In the genomic region with DNA sequence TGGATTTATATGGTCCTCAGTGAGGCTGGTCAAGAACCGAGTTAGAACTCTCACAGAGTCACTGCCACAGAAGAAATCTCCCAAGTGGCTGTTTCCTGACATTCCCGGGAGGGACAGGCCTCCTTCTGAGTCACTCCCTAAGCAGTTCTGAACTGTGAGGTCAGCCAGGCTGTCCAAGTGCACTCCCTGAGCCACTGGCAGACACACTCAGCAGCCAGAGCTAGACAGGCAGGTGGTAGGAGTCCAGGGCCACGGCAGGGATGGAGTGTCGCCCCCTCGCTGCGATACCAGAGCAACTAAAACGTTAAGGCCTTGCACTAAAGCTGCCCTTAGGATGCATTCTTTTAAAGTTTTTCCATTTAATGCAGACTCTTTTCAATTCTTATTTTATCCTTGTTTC, we compare ENCODE assay signal across 9 cellular contexts. TPM values are rescaled to one million over a fixed set of nuclear protein-coding genes. Genes with fewer than 3 reads are reported as not detected.
A peak's percentile ranks its signal among the peaks of the same experiment; 100 is the strongest.
DNase-seq lines count a peak whose midpoint lies in the region; ATAC-seq and TF ChIP-seq lines count a peak whose summit lies in the region.
"Had no signal": no experiment of that assay in that cellular context is flagged by ENCODE, and none has a peak within 500 bp of the region (broad histone marks: within the 10 kb centered on the region; RNA-seq: fewer than 3 reads in every experiment).

No MANE protein-coding gene starts in this region.

- no peaks in the 10 kb centered on the region for H3K9me3 ChIP-seq in T-helper 17 cell (ENCODE audit: control insufficient read depth, low read length, poor library complexity, severe bottlenecking)

- H3K27me3 Mint-ChIP-seq in T-helper 17 cell: peaks cover 4% of the 10 kb centered on the region

- no peak overlapping the region for H3K4me3 ChIP-seq in fibroblast of villous mesenchyme (ENCODE audit: low read depth, low read length)
- no peak overlapping the region for H3K4me3 ChIP-seq in skeletal muscle cell (ENCODE audit: low read depth, low read length)

- H3K4me1 Mint-ChIP-seq in T-helper 17 cell: peaks cover 3% of the 10 kb centered on the region

- no peak overlapping the region for H3K4me3 Mint-ChIP-seq in T-helper 17 cell

- peak; percentile 55 for TF ChIP-seq CTCF in fibroblast of villous mesenchyme (IDR thresholded peaks at IDR 0.05; ENCODE audit: insufficient read depth, low read depth, low read length)

- DNase-seq in GM04504 (ENCODE audit: low read depth) (peak; percentile 78), SK-MEL-5 (ENCODE audit: low read depth, low spot score) (peak; percentile 24), fibroblast of villous mesenchyme (ENCODE audit: low read depth) (peak; percentile 83), skeletal muscle cell (ENCODE audit: low read depth) (peak; percentile 36), hippocampal formation (lab: John Stamatoyannopoulos, UW) (no peak), T-helper 17 cell (no peak), T-helper 2 cell (no peak)
- no peak for DNase-seq in stimulated activated CD4-positive, alpha-beta T cell treated with anti-CD3 and anti-CD28 coated beads, Interleukin-4, amount 100 ng/mL, for 1 hour

- ATAC-seq in T-helper 17 cell: no peak

- peaks cover 5% of the 10 kb centered on the region for H3K36me3 Mint-ChIP-seq in T-helper 17 cell (ENCODE audit: low read depth)

- H3K27ac Mint-ChIP-seq in T-helper 17 cell: no peak overlapping the region

- in situ Hi-C loops in SK-MEL-5 (cut with HindIII; ENCODE audit: low pct_unique_long_range_greater_than_20kb, low sequenced_read_pairs): no loop called here

RNA-seq across cellular contexts. Expression of a gene that starts 3.4 kb away (rescaled TPM):
- total RNA-seq in SK-MEL-5 (2014; rRNA removed; shearing (Covaris generic)): not detected in 2 replicates
- polyA plus RNA-seq in SK-MEL-5 (2015; cell fraction: cytosol; rRNA removed): not detected in 2 replicates
- polyA plus RNA-seq in SK-MEL-5 (2015; cell fraction: nucleus; rRNA removed): not detected in 2 replicates
- total RNA-seq in fibroblast of villous mesenchyme: not detected in 2 replicates
- not detected for total RNA-seq in T-helper 17 cell
- total RNA-seq: mononuclear cell had no signal

RNA-seq across cellular contexts. Expression of a gene that starts 19.2 kb away (rescaled TPM):
- total RNA-seq in SK-MEL-5 (2014; rRNA removed; shearing (Covaris generic)): not detected in 2 replicates
- polyA plus RNA-seq in SK-MEL-5 (2015; cell fraction: cytosol; rRNA removed): not detected in 2 replicates
- polyA plus RNA-seq in SK-MEL-5 (2015; cell fraction: nucleus; rRNA removed): not detected in 2 replicates
- total RNA-seq in fibroblast of villous mesenchyme (not detected in 2 replicates), T-helper 17 cell (under 1 TPM in 1 of 2 donors, not detected in 1; 0.20 TPM)

Comparison
In these comparisons a context has a peak if more than half of its experiments do, and no peak if none do; other contexts are left out.
1. DNase-seq: peak in GM04504 (single experiment), SK-MEL-5 (single experiment), fibroblast of villous mesenchyme (single experiment) and skeletal muscle cell (single experiment); none in hippocampal formation (0 of 2), stimulated activated CD4-positive, alpha-beta T cell treated with anti-CD3 and anti-CD28 coated beads, Interleukin-4, amount 100 ng/mL, for 1 hour (single experiment), T-helper 17 cell (0 of 3) and T-helper 2 cell (0 of 5).